Comparison of ENCODE assay signal across 9 cellular contexts in the genomic region with DNA sequence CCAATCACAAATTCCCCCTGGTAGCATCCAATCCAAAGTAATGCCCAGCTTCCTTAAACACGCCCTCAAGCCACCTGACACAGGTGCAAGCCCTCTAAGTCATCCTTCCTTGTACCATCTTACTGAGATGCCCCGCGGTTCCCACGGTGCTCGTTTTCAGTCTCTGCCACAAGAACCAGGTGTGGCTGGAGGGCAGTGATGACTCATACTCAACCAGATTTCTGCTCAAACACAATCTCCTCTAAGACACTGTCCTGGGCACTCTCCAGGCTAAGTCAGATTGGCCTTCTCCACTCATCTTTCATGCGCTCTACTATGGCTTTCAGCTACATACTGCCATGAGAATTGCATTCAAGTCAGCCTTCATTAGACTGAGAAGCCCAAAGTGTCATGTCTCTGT. TPM values are rescaled to one million over a fixed set of nuclear protein-coding genes. Genes with fewer than 3 reads are reported as not detected.
DNase-seq lines count a peak whose midpoint lies in the region; ATAC-seq and TF ChIP-seq lines count a peak whose summit lies in the region.
"Had no signal": no experiment of that assay in that cellular context is flagged by ENCODE, and none has a peak within 500 bp of the region (broad histone marks: within the 10 kb centered on the region; RNA-seq: fewer than 3 reads in every experiment).

No MANE protein-coding gene starts in this region.

- peak; percentile 17 to 18 for ATAC-seq in activated CD4-positive, CD25-positive, alpha-beta regulatory T cell treated with anti-CD3 and anti-CD28 coated beads, Interleukin-2, amount 50 U/mL, for 24 hours
- no peak for ATAC-seq in body of pancreas

- peaks cover 17% of the 10 kb centered on the region for H3K79me1 ChIP-seq in trophoblast cell (ENCODE audit: low read length)

- H3F3A ChIP-seq in PC-9 (ENCODE audit: insufficient read depth, low read depth) (peaks cover 4% of the 10 kb centered on the region; the same call in 1 of the 2 replicates), GM23248 (ENCODE audit: insufficient read depth) (no peaks in the 10 kb centered on the region)

- no peak overlapping the region for H3K18ac ChIP-seq in trophoblast cell (ENCODE audit: low read length)

- H3K14ac ChIP-seq in trophoblast cell (ENCODE audit: low read length) = no peak overlapping the region

- H4K20me1 ChIP-seq in PC-9 (ENCODE audit: insufficient read depth) = peaks cover 9% of the 10 kb centered on the region; the same call in 1 of the 2 replicates
- H4K20me1 ChIP-seq in GM23248 (ENCODE audit: insufficient read depth) = no peaks in the 10 kb centered on the region

- H3K4me2 ChIP-seq in PC-9 = peak overlapping the region; percentile 42
- H3K4me2 ChIP-seq in trophoblast cell (ENCODE audit: low read length) = no peak overlapping the region
- H3K4me2 ChIP-seq in GM23248 (ENCODE audit: unreplicated experiment) = no peak overlapping the region

- H2BK5ac ChIP-seq in trophoblast cell (ENCODE audit: low read depth, low read length, poor library complexity) = no peak overlapping the region

- H3K36me3 ChIP-seq in HEK293 (ENCODE audit: control insufficient read depth in 2 of 2, insufficient read depth in 1 of 2, low read length in 2 of 2) (no peaks in the 10 kb centered on the region), PC-9 (ENCODE audit: low read depth) (no peaks in the 10 kb centered on the region), trophoblast cell (ENCODE audit: control insufficient read depth in 1 of 2, insufficient read depth in 2 of 2, low read length in 2 of 2) (peaks cover 5 to 8% of the 10 kb centered on the region in 2 experiments), GM23248 (ENCODE audit: low read depth) (no peaks in the 10 kb centered on the region), body of pancreas (replicated peaks in 1 of 2; ENCODE audit: insufficient read depth in 1 of 2, low read depth in 2 of 2) (no peaks in the 10 kb centered on the region)

- POLR2A ChIA-PET in HEK293 (lab: Yijun Ruan, JAX) (no interaction called here), PC-9 (lab: Charles Lee; ENCODE audit: unreplicated experiment) (no interaction called here)

- CTCF ChIA-PET in HEK293 (lab: Yijun Ruan, JAX) = no interaction called here
- CTCF ChIA-PET in PC-9 (lab: Charles Lee) = interaction anchor here (0.5 to 0.6 kb wide), 2 partner anchors 121 to 215 kb away, joined by 3 to 10 read pairs; no protein-coding TSS in a partner anchor

- H3K4ac ChIP-seq in trophoblast cell (ENCODE audit: low read depth, low read length) = peak overlapping the region; percentile 27

- H3K27ac ChIP-seq in HEK293 (ENCODE audit: extremely low read depth, low read depth, low read length) (no peak overlapping the region), PC-9 (no peak overlapping the region), trophoblast cell (ENCODE audit: low read depth, low read length) (no peak overlapping the region), GM23248 (no peak overlapping the region), body of pancreas (no peak overlapping the region)

- in situ Hi-C loops in GM23248 (cut with MboI) = loop anchor here (10.0 to 25.0 kb wide), 2 partner anchors 149 to 297 kb away; no protein-coding TSS in a partner anchor

- H3K9ac ChIP-seq in trophoblast cell (ENCODE audit: low read length) (no peak overlapping the region), GM23248 (no peak overlapping the region)

- WGBS in trophoblast cell (ENCODE audit: extremely low coverage, insufficient coverage, insufficient read length) = no CpG with 5 or more reads among the region's 6 CpGs
- 81 to 91% methylated on average over 6 of the region's 6 CpGs for WGBS in GM23248 (ENCODE audit: low coverage in 1 of 2, low lambda C conversion rate in 2 of 2, missing lambda C conversion rate in 2 of 2), 2 experiments
- 86 to 100% methylated on average over 1 to 6 of the region's 6 CpGs for WGBS in body of pancreas, 2 donors

- H4K12ac ChIP-seq in trophoblast cell (ENCODE audit: low read depth, low read length) = no peak overlapping the region

- H4K91ac ChIP-seq in trophoblast cell (ENCODE audit: low read depth, low read length) = no peak overlapping the region

- H3K23ac ChIP-seq in trophoblast cell (ENCODE audit: low read length) = no peak overlapping the region

- no peak for DNase-seq in activated CD4-positive, CD25-positive, alpha-beta regulatory T cell treated with anti-CD3 and anti-CD28 coated beads, Interleukin-2, amount 50 U/mL, for 72 hours
- DNase-seq in PC-9 (peak; percentile 70 to 88), trophoblast cell (peak; percentile 32 to 43), GM23248 (no peak), body of pancreas (no peak), D341Med (ENCODE audit: low spot score) (no peak)
- DNase-seq: NCI-H510A treated with DMSO at 0.1 percent for 48 hours had no signal

- H3K4me1 ChIP-seq in HEK293 (ENCODE audit: control insufficient read depth, insufficient read depth, low read length) = peaks cover 2% of the 10 kb centered on the region; the same call in 1 of the 2 replicates
- peaks cover 28% of the 10 kb centered on the region for H3K4me1 ChIP-seq in PC-9 (replicated peaks; ENCODE audit: insufficient read depth)
- peaks cover 18 to 21% of the 10 kb centered on the region in 2 experiments for H3K4me1 ChIP-seq in trophoblast cell (ENCODE audit: control insufficient read depth in 1 of 2, insufficient read depth in 2 of 2, low read length in 2 of 2)
- H3K4me1 ChIP-seq in GM23248 (ENCODE audit: insufficient read depth) = peaks cover 17% of the 10 kb centered on the region; the same call in 1 of the 2 replicates
- H3K4me1 ChIP-seq in body of pancreas = no peaks in the 10 kb centered on the region

- TF ChIP-seq CTCF in HEK293 (tag by site-specific recombination; IDR thresholded peaks at IDR 0.05) = no peak
- TF ChIP-seq CTCF in PC-9 (conservative IDR thresholded peaks at IDR 0.05) = no peak
- no peak for TF ChIP-seq CTCF in body of pancreas (IDR thresholded peaks at IDR 0.05)

- H3K79me2 ChIP-seq in PC-9 (ENCODE audit: low read depth) = peaks cover 51% of the 10 kb centered on the region
- peaks cover 32% of the 10 kb centered on the region for H3K79me2 ChIP-seq in trophoblast cell (ENCODE audit: control insufficient read depth, insufficient read depth, low read length, poor library complexity)
- H3K79me2 ChIP-seq in GM23248 (ENCODE audit: insufficient read depth) = peaks cover 73% of the 10 kb centered on the region

- no peak overlapping the region for H2BK120ac ChIP-seq in trophoblast cell (ENCODE audit: insufficient read depth, low read length, poor library complexity)

- H2AFZ ChIP-seq in PC-9 (no peak overlapping the region), trophoblast cell (ENCODE audit: insufficient read depth, low read length, poor library complexity) (no peak overlapping the region), GM23248 (no peak overlapping the region)

- no peak overlapping the region for H4K8ac ChIP-seq in trophoblast cell (ENCODE audit: low read depth, low read length)

- no peaks in the 10 kb centered on the region for H3K27me3 ChIP-seq in PC-9 (ENCODE audit: insufficient read depth, low read depth)
- no peaks in the 10 kb centered on the region for H3K27me3 ChIP-seq in trophoblast cell (ENCODE audit: insufficient read depth, low read length)
- no peaks in the 10 kb centered on the region for H3K27me3 ChIP-seq in GM23248 (replicated peaks; ENCODE audit: insufficient read depth)
- H3K27me3 ChIP-seq in body of pancreas = no peaks in the 10 kb centered on the region

- H2AK5ac ChIP-seq in trophoblast cell (ENCODE audit: low read length) = no peak overlapping the region

- no TSS peak for BruUV-seq in PC-9 (replicated peaks; lab: Mats Ljungman, UMichigan)

- H3K9me3 ChIP-seq in HEK293 (ENCODE audit: control insufficient read depth, insufficient read depth, low read depth, low read length) = no peaks in the 10 kb centered on the region
- H3K9me3 ChIP-seq in PC-9 (ENCODE audit: insufficient read depth, low read depth) = no peaks in the 10 kb centered on the region
- no peaks in the 10 kb centered on the region for H3K9me3 ChIP-seq in trophoblast cell (ENCODE audit: insufficient read depth, low read depth, low read length)
- H3K9me3 ChIP-seq in GM23248 (ENCODE audit: low read depth) = no peaks in the 10 kb centered on the region
- no peaks in the 10 kb centered on the region for H3K9me3 ChIP-seq in body of pancreas

- no peak for TF ChIP-seq POLR2A in body of pancreas (IDR thresholded peaks at IDR 0.05)

- intact Hi-C loops in PC-9 (cut with micrococcal nuclease; ENCODE audit: unreplicated experiment) = no loop called here
- intact Hi-C loops in body of pancreas (cut with DNase I) = no loop called here

- no peak overlapping the region for H2BK12ac ChIP-seq in trophoblast cell (ENCODE audit: low read length)

- no peak overlapping the region for H3K4me3 ChIP-seq in HEK293 (ENCODE audit: low read depth, low read length)
- H3K4me3 ChIP-seq in PC-9 = no peak overlapping the region
- no peak overlapping the region for H3K4me3 ChIP-seq in trophoblast cell (ENCODE audit: low read depth, low read length)
- H3K4me3 ChIP-seq in GM23248 = no peak overlapping the region
- no peak overlapping the region for H3K4me3 ChIP-seq in body of pancreas

- H3K9me2 ChIP-seq in PC-9 (ENCODE audit: insufficient read depth) (no peaks in the 10 kb centered on the region), GM23248 (ENCODE audit: insufficient read depth) (no peaks in the 10 kb centered on the region)

TF ChIP-seq in HEK293, 187 proteins besides CTCF, POLR2A, EP300 and RAD21:
- TF ChIP-seq ZNF514 (tag by site-specific recombination; IDR thresholded peaks at IDR 0.05) = no peak
- TF ChIP-seq ZNF366 (tag by site-specific recombination; conservative IDR thresholded peaks at IDR 0.05) = peak; percentile 55; the same call in 1 of the 2 replicates
- TF ChIP-seq FEZF1 (tag by site-specific recombination; IDR thresholded peaks at IDR 0.05) = peak; percentile 8; the same call in 1 of the 2 replicates
TF ChIP-seq in HEK293: peak in this region for 2.

RNA-seq across cellular contexts. Expression of a gene that starts 3.5 kb away (rescaled TPM):
- total RNA-seq in PC-9 (2021) (42.5 and 58.3 TPM in 2 replicates), body of pancreas (10 to 100 TPM in 1 of 2 donors, 1 to 10 TPM in 1; 4.7 to 11.2 TPM)
- 115 and 120 TPM in 2 replicates for polyA plus RNA-seq in trophoblast cell (2013)
- total RNA-seq in GM23248 (2014; rRNA removed; shearing (Covaris generic)) = 32.2 and 39.0 TPM in 2 replicates
- polyA plus RNA-seq in GM23248 (2016; fragmentation: Nextera tagmentation; extraction: Ambion mirVana) = 85.9 and 87.9 TPM in 2 replicates

Comparison
In these comparisons a context has a peak if more than half of its experiments do, and no peak if none do; other contexts are left out.
1. DNase-seq: peak in PC-9 (2 of 2) and trophoblast cell (2 of 2); none in activated CD4-positive, CD25-positive, alpha-beta regulatory T cell treated with anti-CD3 and anti-CD28 coated beads, Interleukin-2, amount 50 U/mL, for 72 hours (single experiment), GM23248 (single experiment), body of pancreas (0 of 4) and D341Med (single experiment).